ENCODE assay signal across 8 cellular contexts in genomic region chr16:11497851-11498289, GRCh38.
A peak's percentile ranks its signal among the peaks of the same experiment; 100 is the strongest.
DNase-seq lines count a peak whose midpoint lies in the region; ATAC-seq, FAIRE-seq and TF ChIP-seq lines count a peak whose summit lies in the region.

No MANE protein-coding gene starts in this region.

- no peaks in the 10 kb centered on the region for H3K9me2 ChIP-seq in PC-9 (ENCODE audit: insufficient read depth)

- no peak for TF ChIP-seq CTCF in PC-9 (conservative IDR thresholded peaks at IDR 0.05)
- TF ChIP-seq CTCF in fibroblast of villous mesenchyme (IDR thresholded peaks at IDR 0.05; ENCODE audit: insufficient read depth, low read depth, low read length): no peak
- no peak for TF ChIP-seq CTCF in D721Med (IDR thresholded peaks at IDR 0.05; ENCODE audit: insufficient read depth, missing control alignments)

- no peaks in the 10 kb centered on the region for H3K36me3 ChIP-seq in PC-9 (ENCODE audit: low read depth)
- H3K36me3 ChIP-seq in skeletal muscle satellite cell (ENCODE audit: insufficient read depth, low read length): no peaks in the 10 kb centered on the region

- peak overlapping the region; percentile 50 for H3K27ac ChIP-seq in PC-9

- DNase-seq in GDM1 (lab: John Stamatoyannopoulos, UW) (peak; percentile 23), PC-9 (peak in 1 of 2 experiments; percentile 65), fibroblast of villous mesenchyme (ENCODE audit: low read depth) (peak; percentile 82), D721Med (ENCODE audit: insufficient read length, low spot score) (no peak), C1 segment of cervical spinal cord (lab: John Stamatoyannopoulos, UW) (no peak)
- no peak for DNase-seq in activated effector memory CD4-positive, alpha-beta T cell treated with Interleukin-2 at 50 U/mL for 16 hours

- H3K4me2 ChIP-seq in PC-9 (peak overlapping the region; percentile 48; the same call in 1 of the 2 replicates), skeletal muscle satellite cell (ENCODE audit: low read length) (peak overlapping the region; percentile 73)

- FAIRE-seq in D721Med (lab: Jason Lieb, UNC): no peak

- CTCF ChIA-PET in PC-9 (lab: Charles Lee): interaction anchor here (3.2 kb wide), 1 partner anchor 34 kb away, joined by 12 read pairs; no protein-coding TSS in a partner anchor

- BruUV-seq in PC-9 (replicated peaks; lab: Mats Ljungman, UMichigan): TSS peak; percentile 99

- no peaks in the 10 kb centered on the region for H3K79me2 ChIP-seq in PC-9 (ENCODE audit: low read depth)

- H3K27me3 ChIP-seq in PC-9 (ENCODE audit: insufficient read depth, low read depth): no peaks in the 10 kb centered on the region
- peaks cover 6% of the 10 kb centered on the region for H3K27me3 ChIP-seq in skeletal muscle satellite cell (ENCODE audit: control insufficient read depth, insufficient read depth, low read length)

- H2AFZ ChIP-seq in PC-9: no peak overlapping the region; the same call in 1 of the 2 replicates

- peak overlapping the region; percentile 47 for H3K9ac ChIP-seq in skeletal muscle satellite cell (ENCODE audit: low read depth, low read length)

- intact Hi-C loops in PC-9 (cut with micrococcal nuclease; ENCODE audit: unreplicated experiment): loop anchor here (1.0 to 10.0 kb wide), 6 partner anchors 34 to 506 kb away; partner anchors contain the start of gene LITAF

- H3K9me3 ChIP-seq in PC-9 (ENCODE audit: insufficient read depth, low read depth): no peaks in the 10 kb centered on the region
- H3K9me3 ChIP-seq in skeletal muscle satellite cell (replicated peaks; ENCODE audit: low read length): no peaks in the 10 kb centered on the region

- no peak for ATAC-seq in HG02840 (IDR thresholded peaks at IDR 0.05; ENCODE audit: low FRiP score, unreplicated experiment)

- peaks cover 18% of the 10 kb centered on the region for H3F3A ChIP-seq in PC-9 (ENCODE audit: insufficient read depth, low read depth)

- no peaks in the 10 kb centered on the region for H4K20me1 ChIP-seq in PC-9 (ENCODE audit: insufficient read depth)

- H3K4me1 ChIP-seq in PC-9 (replicated peaks; ENCODE audit: insufficient read depth) (peaks cover 20% of the 10 kb centered on the region), skeletal muscle satellite cell (ENCODE audit: control insufficient read depth, insufficient read depth, low read length) (peaks cover 34% of the 10 kb centered on the region)

- H3K4me3 ChIP-seq in PC-9 (no peak overlapping the region), fibroblast of villous mesenchyme (ENCODE audit: low read depth, low read length) (no peak overlapping the region), skeletal muscle satellite cell (ENCODE audit: low read length) (no peak overlapping the region)

- POLR2A ChIA-PET in PC-9 (lab: Charles Lee; ENCODE audit: unreplicated experiment): interaction anchor here (0.5 to 0.6 kb wide), 3 partner anchors 79 to 350 kb away, joined by 3 to 4 read pairs (median 4); no protein-coding TSS in a partner anchor

Comparison
In these comparisons a context has a peak if more than half of its experiments do, and no peak if none do; other contexts are left out.
1. DNase-seq: peak in GDM1 (single experiment) and fibroblast of villous mesenchyme (single experiment); none in D721Med (single experiment), C1 segment of cervical spinal cord (0 of 14) and activated effector memory CD4-positive, alpha-beta T cell treated with Interleukin-2 at 50 U/mL for 16 hours (single experiment).